1 cellular context compared by ENCODE assay signal in genomic region chr1:153827168-153827964, GRCh38.
TF ChIP-seq lines count a peak whose summit lies in the region.

No MANE protein-coding gene starts in this region.

TF ChIP-seq in HepG2, 621 proteins besides CTCF, POLR2A, EP300 and RAD21 (continued from another document):
- TF ChIP-seq, protein P1, sequence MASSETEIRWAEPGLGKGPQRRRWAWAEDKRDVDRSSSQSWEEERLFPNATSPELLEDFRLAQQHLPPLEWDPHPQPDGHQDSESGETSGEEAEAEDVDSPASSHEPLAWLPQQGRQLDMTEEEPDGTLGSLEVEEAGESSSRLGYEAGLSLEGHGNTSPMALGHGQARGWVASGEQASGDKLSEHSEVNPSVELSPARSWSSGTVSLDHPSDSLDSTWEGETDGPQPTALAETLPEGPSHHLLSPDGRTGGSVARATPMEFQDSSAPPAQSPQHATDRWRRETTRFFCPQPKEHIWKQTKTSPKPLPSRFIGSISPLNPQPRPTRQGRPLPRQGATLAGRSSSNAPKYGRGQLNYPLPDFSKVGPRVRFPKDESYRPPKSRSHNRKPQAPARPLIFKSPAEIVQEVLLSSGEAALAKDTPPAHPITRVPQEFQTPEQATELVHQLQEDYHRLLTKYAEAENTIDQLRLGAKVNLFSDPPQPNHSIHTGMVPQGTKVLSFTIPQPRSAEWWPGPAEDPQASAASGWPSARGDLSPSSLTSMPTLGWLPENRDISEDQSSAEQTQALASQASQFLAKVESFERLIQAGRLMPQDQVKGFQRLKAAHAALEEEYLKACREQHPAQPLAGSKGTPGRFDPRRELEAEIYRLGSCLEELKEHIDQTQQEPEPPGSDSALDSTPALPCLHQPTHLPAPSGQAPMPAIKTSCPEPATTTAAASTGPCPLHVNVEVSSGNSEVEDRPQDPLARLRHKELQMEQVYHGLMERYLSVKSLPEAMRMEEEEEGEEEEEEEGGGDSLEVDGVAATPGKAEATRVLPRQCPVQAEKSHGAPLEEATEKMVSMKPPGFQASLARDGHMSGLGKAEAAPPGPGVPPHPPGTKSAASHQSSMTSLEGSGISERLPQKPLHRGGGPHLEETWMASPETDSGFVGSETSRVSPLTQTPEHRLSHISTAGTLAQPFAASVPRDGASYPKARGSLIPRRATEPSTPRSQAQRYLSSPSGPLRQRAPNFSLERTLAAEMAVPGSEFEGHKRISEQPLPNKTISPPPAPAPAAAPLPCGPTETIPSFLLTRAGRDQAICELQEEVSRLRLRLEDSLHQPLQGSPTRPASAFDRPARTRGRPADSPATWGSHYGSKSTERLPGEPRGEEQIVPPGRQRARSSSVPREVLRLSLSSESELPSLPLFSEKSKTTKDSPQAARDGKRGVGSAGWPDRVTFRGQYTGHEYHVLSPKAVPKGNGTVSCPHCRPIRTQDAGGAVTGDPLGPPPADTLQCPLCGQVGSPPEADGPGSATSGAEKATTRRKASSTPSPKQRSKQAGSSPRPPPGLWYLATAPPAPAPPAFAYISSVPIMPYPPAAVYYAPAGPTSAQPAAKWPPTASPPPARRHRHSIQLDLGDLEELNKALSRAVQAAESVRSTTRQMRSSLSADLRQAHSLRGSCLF (CRISPR knock-in tag; IDR thresholded peaks at IDR 0.05; ENCODE audit: borderline replicate concordance): no peak
- TF ChIP-seq, protein P2, sequence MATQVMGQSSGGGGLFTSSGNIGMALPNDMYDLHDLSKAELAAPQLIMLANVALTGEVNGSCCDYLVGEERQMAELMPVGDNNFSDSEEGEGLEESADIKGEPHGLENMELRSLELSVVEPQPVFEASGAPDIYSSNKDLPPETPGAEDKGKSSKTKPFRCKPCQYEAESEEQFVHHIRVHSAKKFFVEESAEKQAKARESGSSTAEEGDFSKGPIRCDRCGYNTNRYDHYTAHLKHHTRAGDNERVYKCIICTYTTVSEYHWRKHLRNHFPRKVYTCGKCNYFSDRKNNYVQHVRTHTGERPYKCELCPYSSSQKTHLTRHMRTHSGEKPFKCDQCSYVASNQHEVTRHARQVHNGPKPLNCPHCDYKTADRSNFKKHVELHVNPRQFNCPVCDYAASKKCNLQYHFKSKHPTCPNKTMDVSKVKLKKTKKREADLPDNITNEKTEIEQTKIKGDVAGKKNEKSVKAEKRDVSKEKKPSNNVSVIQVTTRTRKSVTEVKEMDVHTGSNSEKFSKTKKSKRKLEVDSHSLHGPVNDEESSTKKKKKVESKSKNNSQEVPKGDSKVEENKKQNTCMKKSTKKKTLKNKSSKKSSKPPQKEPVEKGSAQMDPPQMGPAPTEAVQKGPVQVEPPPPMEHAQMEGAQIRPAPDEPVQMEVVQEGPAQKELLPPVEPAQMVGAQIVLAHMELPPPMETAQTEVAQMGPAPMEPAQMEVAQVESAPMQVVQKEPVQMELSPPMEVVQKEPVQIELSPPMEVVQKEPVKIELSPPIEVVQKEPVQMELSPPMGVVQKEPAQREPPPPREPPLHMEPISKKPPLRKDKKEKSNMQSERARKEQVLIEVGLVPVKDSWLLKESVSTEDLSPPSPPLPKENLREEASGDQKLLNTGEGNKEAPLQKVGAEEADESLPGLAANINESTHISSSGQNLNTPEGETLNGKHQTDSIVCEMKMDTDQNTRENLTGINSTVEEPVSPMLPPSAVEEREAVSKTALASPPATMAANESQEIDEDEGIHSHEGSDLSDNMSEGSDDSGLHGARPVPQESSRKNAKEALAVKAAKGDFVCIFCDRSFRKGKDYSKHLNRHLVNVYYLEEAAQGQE (IDR thresholded peaks at IDR 0.05; ENCODE audit: borderline replicate concordance in 1 of 2, low read depth in 1 of 2, low read length in 2 of 2): no peak
- TF ChIP-seq SAP130 (CRISPR knock-in tag; IDR thresholded peaks at IDR 0.05; ENCODE audit: low read depth): no peak
- TF ChIP-seq XRCC5 (optimal IDR thresholded peaks at IDR 0.05; ENCODE audit: low read length): no peak
- TF ChIP-seq FOXO4 (CRISPR knock-in tag; conservative IDR thresholded peaks at IDR 0.05): no peak
TF ChIP-seq in HepG2: peak in this region for 0.
